12 cellular contexts compared by ENCODE assay signal in the genomic region with DNA sequence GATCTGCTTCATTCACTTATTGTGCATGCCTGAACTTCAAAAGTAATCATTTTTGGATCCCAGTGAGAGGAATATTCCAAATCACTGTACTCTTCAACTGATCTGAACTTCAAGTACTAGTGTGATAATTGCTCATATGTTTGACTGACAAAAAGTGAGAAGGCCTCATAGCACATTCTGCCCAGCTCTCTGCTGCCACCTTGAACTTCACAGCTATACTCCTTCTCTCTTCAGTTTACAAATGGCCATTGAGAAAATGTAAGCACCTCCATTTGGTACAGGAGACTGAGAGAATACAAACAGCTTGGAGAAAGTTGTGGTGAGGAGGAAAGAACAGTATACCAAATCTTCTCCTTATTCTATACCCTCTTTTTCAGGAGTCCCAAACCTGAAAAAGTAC.
DNase-seq lines count a peak whose midpoint lies in the region; ATAC-seq and TF ChIP-seq lines count a peak whose summit lies in the region.
"Had no signal": no experiment of that assay in that cellular context is flagged by ENCODE, and none has a peak within 500 bp of the region (broad histone marks: within the 10 kb centered on the region; RNA-seq: fewer than 3 reads in every experiment).

No MANE protein-coding gene starts in this region.

- intact Hi-C loops in Panc1 (cut with micrococcal nuclease; ENCODE audit: unreplicated experiment) (no loop called here), colonic mucosa (cut with DNase I) (no loop called here)

- H3K4me1 ChIP-seq in H9 (ENCODE audit: insufficient read depth, low read length), result no peaks in the 10 kb centered on the region
- H3K4me1 ChIP-seq in Panc1 (ENCODE audit: control insufficient read depth, insufficient read depth, low read length), result no peaks in the 10 kb centered on the region
- H3K4me1 ChIP-seq in colonic mucosa, result no peaks in the 10 kb centered on the region

- H3K27ac Mint-ChIP-seq in H9, result no peak overlapping the region

- no peaks in the 10 kb centered on the region for H3K9me3 Mint-ChIP-seq in H9

- DNase-seq in AG04450 (ENCODE audit: low read depth, low spot score) (no peak), H9 (no peak), Panc1 (ENCODE audit: low read depth, low spot score) (no peak), fibroblast of pulmonary artery (ENCODE audit: low read depth) (no peak), colonic mucosa (no peak), middle frontal gyrus (ENCODE audit: extremely low spot score, low spot score) (no peak)
- DNase-seq: C1 segment of cervical spinal cord, NCI-H2227 treated with DMSO at 0.1 percent for 48 hours, Right ventricle myocardium superior had no signal

- H4K8ac ChIP-seq in H9 (replicated peaks; ENCODE audit: insufficient read length, low read depth, low read length), result no peak overlapping the region

- TF ChIP-seq CTCF in AG04450 (IDR thresholded peaks at IDR 0.05; ENCODE audit: low read depth, low read length) (peak; percentile 36), H9 (conservative IDR thresholded peaks at IDR 0.05) (peak; percentile 46; the same call in 1 of the 3 replicates), Panc1 (IDR thresholded peaks at IDR 0.05) (peak; percentile 21; the same call in 1 of the 2 replicates), fibroblast of pulmonary artery (IDR thresholded peaks at IDR 0.05; ENCODE audit: low read length, missing control alignments) (peak; percentile 22), colonic mucosa (IDR thresholded peaks at IDR 0.05) (no peak)

- H2BK5ac ChIP-seq in H9 (ENCODE audit: insufficient read length, low read length), result no peak overlapping the region

- H4K20me1 ChIP-seq in H9 (ENCODE audit: control insufficient read depth, insufficient read depth, insufficient read length), result no peaks in the 10 kb centered on the region

- no peak for ATAC-seq in Panc1
- no peak for ATAC-seq in GM21526 (IDR thresholded peaks at IDR 0.05; ENCODE audit: low FRiP score, unreplicated experiment)
- ATAC-seq in HG02623 (IDR thresholded peaks at IDR 0.05; ENCODE audit: unreplicated experiment), result no peak

- H3K23me2 ChIP-seq in H9 (ENCODE audit: insufficient read length, low read depth, low read length, poor library complexity, severe bottlenecking), result no peaks in the 10 kb centered on the region

- H3K79me1 ChIP-seq in H9 (ENCODE audit: insufficient read depth, low read depth, low read length, poor library complexity, severe bottlenecking), result no peaks in the 10 kb centered on the region

- H3K27me3 ChIP-seq in AG04450 (ENCODE audit: control insufficient read depth, insufficient read depth, low read length) (no peaks in the 10 kb centered on the region), H9 (ENCODE audit: insufficient read depth, low read length) (no peaks in the 10 kb centered on the region), Panc1 (ENCODE audit: control insufficient read depth, insufficient read depth, low read length) (no peaks in the 10 kb centered on the region), colonic mucosa (no peaks in the 10 kb centered on the region)

- H3K4me3 ChIP-seq in AG04450 (ENCODE audit: low read depth, low read length) (no peak overlapping the region), Panc1 (ENCODE audit: low read depth in 2 of 2, low read length in 2 of 2) (no peak overlapping the region), fibroblast of pulmonary artery (replicated peaks; ENCODE audit: low read depth, low read length) (no peak overlapping the region), colonic mucosa (no peak overlapping the region)
- H3K4me3 ChIP-seq: lung had no signal

- in situ Hi-C loops in Panc1 (cut with HindIII; ENCODE audit: low pct_unique_long_range_greater_than_20kb, low sequenced_read_pairs), result no loop called here

- H2BK12ac ChIP-seq in H9 (ENCODE audit: insufficient read length, low read depth, low read length), result no peak overlapping the region

- H3K18ac ChIP-seq in H9 (ENCODE audit: insufficient read length, low read depth, low read length), result no peak overlapping the region

- POLR2A ChIA-PET in AG04450 (lab: Yijun Ruan, JAX), result no interaction called here
- POLR2A ChIA-PET in Panc1 (lab: Charles Lee), result no interaction called here

- H3K56ac ChIP-seq in H9 (ENCODE audit: insufficient read length, low read depth, low read length), result no peak overlapping the region

- no peaks in the 10 kb centered on the region for H3K27me3 Mint-ChIP-seq in H9 (ENCODE audit: low read depth)

- H3K4me2 ChIP-seq in H9 (ENCODE audit: insufficient read depth, insufficient read length, low read length), result no peak overlapping the region

- no peak overlapping the region for H2BK20ac ChIP-seq in H9 (ENCODE audit: low read depth, low read length, poor library complexity, severe bottlenecking)

- BruUV-seq in Panc1 (replicated peaks; lab: Mats Ljungman, UMichigan), result no TSS peak

- H3K23ac ChIP-seq in H9 (ENCODE audit: insufficient read length, low read depth, low read length), result no peak overlapping the region

- no peaks in the 10 kb centered on the region for H3K36me3 Mint-ChIP-seq in H9 (ENCODE audit: insufficient read depth in 1 of 3, low read depth in 3 of 3)

- H2BK15ac ChIP-seq in H9 (ENCODE audit: low read depth, low read length), result no peak overlapping the region

- no peak overlapping the region for H3T11ph ChIP-seq in H9 (ENCODE audit: low read length)

- no peak overlapping the region for H3K9ac ChIP-seq in H9 (ENCODE audit: extremely low read depth, insufficient read length, low read length)
- H3K9ac ChIP-seq in colonic mucosa (ENCODE audit: low read depth in 2 of 2, low read length in 2 of 2), result no peak overlapping the region

- H3K4me3 Mint-ChIP-seq in H9, result no peak overlapping the region

- no peak overlapping the region for H2BK120ac ChIP-seq in H9 (ENCODE audit: low read depth, low read length, poor library complexity, severe bottlenecking)

- H4K91ac ChIP-seq in H9 (ENCODE audit: insufficient read length, low read depth, low read length), result no peak overlapping the region

- no peak overlapping the region for H2AK5ac ChIP-seq in H9 (ENCODE audit: insufficient read length, low read length)

- CTCF ChIA-PET in AG04450 (lab: Charles Lee), result no interaction called here
- CTCF ChIA-PET in Panc1 (lab: Charles Lee), result no interaction called here

- no peaks in the 10 kb centered on the region for H3K79me2 ChIP-seq in H9 (ENCODE audit: insufficient read depth, low read length)

- no peak overlapping the region for H2AFZ ChIP-seq in H9 (ENCODE audit: low read length)

- H3K36me3 ChIP-seq in Panc1 (ENCODE audit: control insufficient read depth, insufficient read depth, low read length) (no peaks in the 10 kb centered on the region), colonic mucosa (no peaks in the 10 kb centered on the region)

- H3K27ac ChIP-seq in AG04450 (ENCODE audit: low read depth, low read length) (no peak overlapping the region), H9 (ENCODE audit: insufficient read length, low read depth, low read length) (no peak overlapping the region), Panc1 (ENCODE audit: low read length) (no peak overlapping the region), colonic mucosa (no peak overlapping the region)

- H3K14ac ChIP-seq in H9 (ENCODE audit: insufficient read depth, low read length), result no peak overlapping the region

- H4K5ac ChIP-seq in H9 (ENCODE audit: insufficient read length, low read depth, low read length), result no peak overlapping the region

- no peaks in the 10 kb centered on the region for H3K4me1 Mint-ChIP-seq in H9

- H3K9me3 ChIP-seq in AG04450 (ENCODE audit: control insufficient read depth, insufficient read depth, low read length), result no peaks in the 10 kb centered on the region
- H3K9me3 ChIP-seq in H9 (ENCODE audit: control insufficient read depth, low read depth, low read length), result no peaks in the 10 kb centered on the region
- H3K9me3 ChIP-seq in Panc1 (ENCODE audit: control insufficient read depth, insufficient read depth, low read depth, low read length), result no peaks in the 10 kb centered on the region
- H3K9me3 ChIP-seq in colonic mucosa, result no peaks in the 10 kb centered on the region

- H3K4ac ChIP-seq in H9 (ENCODE audit: low read depth, low read length), result no peak overlapping the region
